Comparison of ENCODE assay signal across 15 cellular contexts in the genomic region with DNA sequence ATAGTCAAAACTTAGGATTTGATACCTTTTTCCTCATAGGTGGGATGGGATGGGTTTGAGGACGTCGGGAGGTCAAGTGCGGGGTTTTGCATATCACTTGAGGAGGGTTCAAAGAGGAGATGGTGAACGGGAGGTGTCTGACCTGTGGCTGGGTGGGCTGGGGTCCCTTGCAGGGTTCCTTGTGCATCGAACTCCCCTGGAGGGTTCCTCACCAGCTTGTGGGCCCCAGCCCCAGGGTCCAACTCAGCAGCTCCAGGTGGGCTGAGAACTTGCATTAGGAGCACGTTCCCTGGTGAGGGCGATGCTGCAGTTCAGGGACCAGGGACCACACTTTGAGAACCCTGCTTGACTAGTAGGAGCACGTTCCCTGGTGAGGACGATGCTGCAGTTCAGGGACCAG. TPM values are rescaled to one million over a fixed set of nuclear protein-coding genes. Genes with fewer than 3 reads are reported as not detected.
DNase-seq lines count a peak whose midpoint lies in the region; ATAC-seq, FAIRE-seq and TF ChIP-seq lines count a peak whose summit lies in the region.
"Had no signal": no experiment of that assay in that cellular context is flagged by ENCODE, and none has a peak within 500 bp of the region (broad histone marks: within the 10 kb centered on the region; RNA-seq: fewer than 3 reads in every experiment).

No MANE protein-coding gene starts in this region.

- H3K14ac ChIP-seq in H1 (ENCODE audit: insufficient read length): no peak overlapping the region
- peak overlapping the region; percentile 85 for H3K14ac ChIP-seq in neuronal stem cell (ENCODE audit: low read length)

- H2AFZ ChIP-seq in H1 (ENCODE audit: low read length) (no peak overlapping the region), neuronal stem cell (ENCODE audit: low read length) (no peak overlapping the region)

- H4K20me1 ChIP-seq in H1 (replicated peaks in 1 of 2; ENCODE audit: control insufficient read depth in 1 of 2, insufficient read depth in 2 of 2, low read length in 2 of 2): no peaks in the 10 kb centered on the region

- CTCF ChIA-PET in H1 (lab: Charles Lee; ENCODE audit: partially characterized antibody): interaction anchor here (0.6 to 2.8 kb wide), 14 partner anchors 8 to 298 kb away, joined by 3 to 15 read pairs (median 4); no protein-coding TSS in a partner anchor

- H3K4me1 ChIP-seq in H1 (replicated peaks in 1 of 4; ENCODE audit: control insufficient read depth in 3 of 4, insufficient read depth in 4 of 4, low read length in 3 of 4) (peaks cover 0 to 9% (median 2%) of the 10 kb centered on the region in 4 experiments; a peak in 2 of 7 replicates), neuronal stem cell (ENCODE audit: control insufficient read depth in 2 of 2, insufficient read depth in 1 of 2, low read depth in 1 of 2, low read length in 2 of 2) (peaks cover 0 to 11% of the 10 kb centered on the region in 2 donors), aorta (ENCODE audit: control insufficient read depth in 1 of 2, insufficient read depth in 2 of 2, low read length in 2 of 2) (no peaks in the 10 kb centered on the region)

- H3K18ac ChIP-seq in H1 (ENCODE audit: extremely low read depth, low read length): no peak overlapping the region
- peak overlapping the region; percentile 88 for H3K18ac ChIP-seq in neuronal stem cell (ENCODE audit: low read length)

- peaks cover 2% of the 10 kb centered on the region; the same call in 1 of the 2 replicates for H3K23me2 ChIP-seq in H1 (ENCODE audit: low read depth, low read length)

- H3K27me3 Mint-ChIP-seq in natural killer cell (ENCODE audit: low read depth in 2 of 2): no peaks in the 10 kb centered on the region
- H3K27me3 Mint-ChIP-seq in natural killer cell treated with Interleukin-12 subunit alpha and Interleukin-12 subunit beta and Interleukin-15 and Interleukin-18, amount 100 ng/mL, for 72 hours: peaks cover 0 to 4% of the 10 kb centered on the region in 2 donors

- WGBS in H1 (ENCODE audit: extremely low coverage in 1 of 2, insufficient coverage in 1 of 2, insufficient read length in 1 of 2, insufficient replicate concordance in 2 of 2, low coverage in 1 of 2, low lambda C conversion rate in 2 of 2, missing lambda C conversion rate in 1 of 2), 2 experiments: 86% methylated on average over 9 of the region's 9 CpGs; no CpG with 5 or more reads in 1 of the 2 experiments
- no CpG with 5 or more reads among the region's 9 CpGs for WGBS in neuronal stem cell (ENCODE audit: extremely low coverage in 2 of 2, insufficient read length in 2 of 2, insufficient replicate concordance in 1 of 2), 2 donors
- 87 to 88% methylated on average over 9 of the region's 9 CpGs for WGBS in aorta, 2 donors

- H3K36me3 ChIP-seq in H1 (ENCODE audit: control insufficient read depth in 2 of 4, insufficient read depth in 4 of 4, low read length in 3 of 4) (no peaks in the 10 kb centered on the region), neuronal stem cell (replicated peaks in 1 of 2; ENCODE audit: control insufficient read depth in 2 of 2, insufficient read depth in 2 of 2, low read length in 2 of 2) (no peaks in the 10 kb centered on the region), aorta (ENCODE audit: control insufficient read depth in 1 of 2, insufficient read depth in 2 of 2, low read length in 1 of 2) (no peaks in the 10 kb centered on the region)

- no peak overlapping the region for H2BK15ac ChIP-seq in H1 (ENCODE audit: low read length)
- no peak overlapping the region for H2BK15ac ChIP-seq in neuronal stem cell (ENCODE audit: low read length)

- no peak for TF ChIP-seq EP300 in H1 (IDR thresholded peaks at IDR 0.05; ENCODE audit: borderline replicate concordance in 1 of 2, low read depth in 2 of 2, low read length in 2 of 2)

- H3K23ac ChIP-seq in H1 (ENCODE audit: insufficient read length) (no peak overlapping the region), neuronal stem cell (ENCODE audit: low read depth, low read length, poor library complexity) (peak overlapping the region; percentile 29)

- no peak overlapping the region for H3K56ac ChIP-seq in H1 (replicated peaks; ENCODE audit: insufficient read length, low read depth, low read length)

- TF ChIP-seq RAD21 in H1 (IDR thresholded peaks at IDR 0.05 in 1 of 2, conservative IDR thresholded peaks at IDR 0.05 in 1 of 2; ENCODE audit: low read depth in 2 of 2, low read length in 2 of 2): no peak

- H3K9me3 Mint-ChIP-seq in natural killer cell: no peaks in the 10 kb centered on the region
- H3K9me3 Mint-ChIP-seq in natural killer cell treated with Interleukin-12 subunit alpha and Interleukin-12 subunit beta and Interleukin-15 and Interleukin-18, amount 100 ng/mL, for 72 hours: peaks cover 3% of the 10 kb centered on the region

- H3K36me3 Mint-ChIP-seq in natural killer cell: no peaks in the 10 kb centered on the region
- peaks cover 8% of the 10 kb centered on the region for H3K36me3 Mint-ChIP-seq in natural killer cell treated with Interleukin-12 subunit alpha and Interleukin-12 subunit beta and Interleukin-15 and Interleukin-18, amount 100 ng/mL, for 72 hours

- H3K27me3 ChIP-seq in H1 (replicated peaks in 1 of 4; ENCODE audit: control insufficient read depth in 3 of 4, extremely low read depth in 1 of 4, insufficient read depth in 3 of 4, low read length in 3 of 4): no peaks in the 10 kb centered on the region
- H3K27me3 ChIP-seq in neuronal stem cell (ENCODE audit: control insufficient read depth in 3 of 3, insufficient read depth in 3 of 3, low read depth in 1 of 3, low read length in 3 of 3): peaks cover 0 to 16% (median 0%) of the 10 kb centered on the region in 3 experiments
- no peaks in the 10 kb centered on the region for H3K27me3 ChIP-seq in aorta (ENCODE audit: control insufficient read depth in 1 of 2, insufficient read depth in 2 of 2, low read length in 1 of 2)

- H3K4me3 Mint-ChIP-seq in natural killer cell: peak overlapping the region; percentile 31
- H3K4me3 Mint-ChIP-seq in natural killer cell treated with Interleukin-12 subunit alpha and Interleukin-12 subunit beta and Interleukin-15 and Interleukin-18, amount 100 ng/mL, for 72 hours: no peak overlapping the region

- no peak for DNase-seq in natural killer cell
- no peak for DNase-seq in natural killer cell treated with Interleukin-12 subunit alpha and Interleukin-12 subunit beta and Interleukin-15 and Interleukin-18, amount 100 ng/mL, for 72 hours (ENCODE audit: low spot score)
- no peak for DNase-seq in H1 (ENCODE audit: low read depth in 1 of 2, low spot score in 2 of 2)
- no peak for DNase-seq in neuronal stem cell (ENCODE audit: low spot score)
- DNase-seq in aorta: peak; percentile 15 to 58
- DNase-seq in NCI-H1436 (lab: John Stamatoyannopoulos, UW): no peak
- DNase-seq in NOMO-1 treated with dmso at 0.1 percent for 144 hours (lab: John Stamatoyannopoulos, UW; ENCODE audit: unreplicated experiment): no peak
- DNase-seq: MV-4-11, NCI-H2227 treated with DMSO at 0.1 percent for 48 hours, NCI-H510A treated with DMSO at 0.1 percent for 48 hours, NCI-H774 had no signal

- H2BK5ac ChIP-seq in H1 (ENCODE audit: low read depth, low read length): 0 out of 2 replicates have a peak overlapping the region, but pooled peaks have one; percentile 44
- H2BK5ac ChIP-seq in neuronal stem cell (ENCODE audit: low read length): peak overlapping the region; percentile 88

- H3K27ac ChIP-seq in H1 (ENCODE audit: low read depth, low read length) (no peak overlapping the region), neuronal stem cell (replicated peaks; ENCODE audit: low read length) (no peak overlapping the region), aorta (ENCODE audit: low read depth in 1 of 2, low read length in 2 of 2) (no peak overlapping the region)
- H3K27ac ChIP-seq: C4-2B, KMS-11 had no signal

- POLR2A ChIA-PET in H1 (lab: Charles Lee; ENCODE audit: partially characterized antibody): interaction anchor here (0.6 to 1.3 kb wide), 2 partner anchors 36 to 45 kb away, joined by 3 read pairs; no protein-coding TSS in a partner anchor

- H3K9ac ChIP-seq in H1 (replicated peaks in 1 of 4; ENCODE audit: extremely low read depth in 1 of 4, low read depth in 3 of 4, low read length in 3 of 4): no peak overlapping the region
- peak overlapping the region; percentile 51 for H3K9ac ChIP-seq in neuronal stem cell (ENCODE audit: low read depth, low read length, poor library complexity)
- H3K9ac ChIP-seq: KMS-11 had no signal

- H2AK5ac ChIP-seq in H1 (ENCODE audit: low read depth, low read length) (peak overlapping the region; percentile 18; the same call in 1 of the 2 replicates), neuronal stem cell (ENCODE audit: low read depth, low read length) (peak overlapping the region; percentile 10)

- no peaks in the 10 kb centered on the region for H3K79me2 ChIP-seq in H1 (ENCODE audit: control insufficient read depth in 1 of 2, insufficient read depth in 2 of 2, low read length in 2 of 2)

- no peak for ATAC-seq in natural killer cell
- no peak for ATAC-seq in natural killer cell treated with Interleukin-12 subunit alpha and Interleukin-12 subunit beta and Interleukin-15 and Interleukin-18, amount 100 ng/mL, for 72 hours
- ATAC-seq in aorta (ENCODE audit: low FRiP score): no peak
- no peak for ATAC-seq in GM19452 (IDR thresholded peaks at IDR 0.05; ENCODE audit: unreplicated experiment)

- no peak overlapping the region for H3K27ac Mint-ChIP-seq in natural killer cell
- no peak overlapping the region for H3K27ac Mint-ChIP-seq in natural killer cell treated with Interleukin-12 subunit alpha and Interleukin-12 subunit beta and Interleukin-15 and Interleukin-18, amount 100 ng/mL, for 72 hours

- TF ChIP-seq POLR2A in H1 (IDR thresholded peaks at IDR 0.05; ENCODE audit: control extremely low read depth in 1 of 2, low read depth in 2 of 2, low read length in 2 of 2): no peak

- H3K4me1 Mint-ChIP-seq in natural killer cell: peaks cover 31 to 64% of the 10 kb centered on the region in 2 donors
- peaks cover 26 to 41% of the 10 kb centered on the region in 2 donors for H3K4me1 Mint-ChIP-seq in natural killer cell treated with Interleukin-12 subunit alpha and Interleukin-12 subunit beta and Interleukin-15 and Interleukin-18, amount 100 ng/mL, for 72 hours (ENCODE audit: low read depth in 2 of 2)

- no peak overlapping the region for H3K4me2 ChIP-seq in H1 (ENCODE audit: insufficient read depth in 1 of 2, low read depth in 2 of 2, low read length in 2 of 2)
- no peak overlapping the region for H3K4me2 ChIP-seq in neuronal stem cell (ENCODE audit: insufficient read depth, low read length, poor library complexity, severe bottlenecking)
- H3K4me2 ChIP-seq: KMS-11 had no signal

- FAIRE-seq in H1 (lab: Jason Lieb, UNC): no peak
- FAIRE-seq: H54 had no signal

- TF ChIP-seq CTCF in natural killer cell (IDR thresholded peaks at IDR 0.05) (no peak), H1 (IDR thresholded peaks at IDR 0.05; ENCODE audit: control extremely low read depth in 1 of 3, insufficient read depth in 1 of 3, low read depth in 1 of 3, low read length in 3 of 3) (no peak)

- H3K79me1 ChIP-seq in H1 (ENCODE audit: low read depth, low read length): no peaks in the 10 kb centered on the region
- H3K79me1 ChIP-seq in neuronal stem cell (ENCODE audit: low read depth, low read length): no peaks in the 10 kb centered on the region

- no peak overlapping the region for H2BK120ac ChIP-seq in H1 (replicated peaks; ENCODE audit: low read depth, low read length)
- H2BK120ac ChIP-seq in neuronal stem cell (ENCODE audit: low read depth, low read length): no peak overlapping the region

- no peak overlapping the region for H2BK20ac ChIP-seq in H1 (ENCODE audit: low read length)

- H4K91ac ChIP-seq in H1 (replicated peaks; ENCODE audit: insufficient read length, low read length): no peak overlapping the region
- H4K91ac ChIP-seq in neuronal stem cell (ENCODE audit: low read depth, low read length, poor library complexity): no peak overlapping the region

- no peak overlapping the region for H3K4ac ChIP-seq in H1 (replicated peaks; ENCODE audit: insufficient read length, low read depth, low read length)
- H3K4ac ChIP-seq in neuronal stem cell (ENCODE audit: low read length): no peak overlapping the region

- H2BK12ac ChIP-seq in H1 (ENCODE audit: low read depth, low read length) (peak overlapping the region; percentile 78; the same call in 1 of the 2 replicates), neuronal stem cell (ENCODE audit: low read length) (no peak overlapping the region)

- no peak overlapping the region for H4K5ac ChIP-seq in H1 (ENCODE audit: insufficient read length, low read depth, low read length)

- H3K9me3 ChIP-seq in H1 (ENCODE audit: insufficient read depth in 2 of 2, low read depth in 1 of 2, low read length in 1 of 2): peaks cover 6 to 14% of the 10 kb centered on the region in 2 experiments; a peak in 3 of 4 replicates
- peaks cover 0 to 5% of the 10 kb centered on the region in 2 donors for H3K9me3 ChIP-seq in neuronal stem cell (replicated peaks in 1 of 2; ENCODE audit: control insufficient read depth in 2 of 2, insufficient read depth in 1 of 2, low read depth in 1 of 2, low read length in 2 of 2)
- no peaks in the 10 kb centered on the region for H3K9me3 ChIP-seq in aorta (ENCODE audit: control insufficient read depth, low read length)

- intact Hi-C loops in natural killer cell (cut with micrococcal nuclease): loop anchor here (10.0 kb wide), 3 partner anchors 98 to 548 kb away; partner anchors contain the start of genes ITGB2 and TRAPPC10
- intact Hi-C loops in aorta (cut with DNase I): no loop called here

- H4K8ac ChIP-seq in H1 (ENCODE audit: extremely low read depth, insufficient read depth, low read length) (no peak overlapping the region; the same call in 1 of the 2 replicates), neuronal stem cell (ENCODE audit: low read depth, low read length) (no peak overlapping the region)

- no peak overlapping the region for H3K4me3 ChIP-seq in H1 (ENCODE audit: extremely low read depth in 1 of 4, insufficient read depth in 2 of 4, low read depth in 3 of 4, low read length in 4 of 4)
- no peak overlapping the region for H3K4me3 ChIP-seq in neuronal stem cell (ENCODE audit: low read length in 2 of 2)
- H3K4me3 ChIP-seq in aorta (ENCODE audit: low read length in 2 of 2): no peak overlapping the region

RNA-seq across cellular contexts. Expression of gene TRPM2, which starts 23.2 kb away (rescaled TPM):
- total RNA-seq in natural killer cell (10 to 100 TPM; 21.7 to 70.5 (median 25.2) TPM), aorta (10 to 100 TPM in 1 of 2 donors, 1 to 10 TPM in 1; 7.0 to 15.8 TPM)
- 10 to 100 TPM; 14.7 to 15.8 TPM for total RNA-seq in natural killer cell treated with Interleukin-12 subunit alpha and Interleukin-12 subunit beta and Interleukin-15 and Interleukin-18, amount 100 ng/mL, for 72 hours
- total RNA-seq in H1 (2021; fragmentation: NEBNext Ultra II Directional; extraction: Animal tissue kit (Norgen Biotek cat#: 25700)): 0.28 and 0.36 TPM in 2 replicates
- polyA plus RNA-seq in H1 (2011; rRNA removed) (0.17 and 0.27 TPM in 2 replicates), aorta (1 to 10 TPM; 2.2 to 4.9 TPM)
- 0.27 TPM for polyA plus RNA-seq in H1 (2011; cell fraction: cytosol; rRNA removed)
- 0.64 TPM for polyA plus RNA-seq in H1 (2011; cell fraction: nucleus; rRNA removed)
- polyA plus RNA-seq in H1 (2012, experiment 1 of 2): 0.13 to 0.59 TPM (median 0.25 TPM) in 4 replicates
- 0.10 TPM for polyA plus RNA-seq in H1 (2012, experiment 2 of 2)
- polyA plus RNA-seq in H1 (2013, experiment 1 of 2): 0.30 TPM
- polyA plus RNA-seq in H1 (2013, experiment 2 of 2): 0.15 TPM
- 0.17 and 0.22 TPM in 2 replicates for polyA minus RNA-seq in H1 (2011; rRNA and poly(A)+ RNA removed)
- 1.5 TPM for polyA minus RNA-seq in H1 (2011; cell fraction: cytosol; rRNA and poly(A)+ RNA removed)
- polyA minus RNA-seq in H1 (2011; cell fraction: nucleus; rRNA and poly(A)+ RNA removed): 1.2 TPM
- polyA plus RNA-seq in neuronal stem cell (2013, experiment 1 of 2): 0.03 TPM
- polyA plus RNA-seq in neuronal stem cell (2013, experiment 2 of 2): 0.03 TPM

RNA-seq across cellular contexts. Expression of gene CFAP410, which starts 37.4 kb away (rescaled TPM):
- total RNA-seq in natural killer cell (10 to 100 TPM; 43.6 to 47.4 (median 46.7) TPM), aorta (10 to 100 TPM; 19.4 to 20.9 TPM)
- total RNA-seq in natural killer cell treated with Interleukin-12 subunit alpha and Interleukin-12 subunit beta and Interleukin-15 and Interleukin-18, amount 100 ng/mL, for 72 hours: 10 to 100 TPM; 19.6 to 28.4 TPM
- total RNA-seq in H1 (2021; fragmentation: NEBNext Ultra II Directional; extraction: Animal tissue kit (Norgen Biotek cat#: 25700)): 10.6 and 11.6 TPM in 2 replicates
- polyA plus RNA-seq in H1 (2011; rRNA removed) (12.0 and 20.5 TPM in 2 replicates), aorta (100 to 1,000 TPM in 1 of 2 donors, 10 to 100 TPM in 1; 26.2 to 121 TPM)
- 14.8 TPM for polyA plus RNA-seq in H1 (2011; cell fraction: cytosol; rRNA removed)
- polyA plus RNA-seq in H1 (2011; cell fraction: nucleus; rRNA removed): 59.6 TPM
- polyA plus RNA-seq in H1 (2012, experiment 1 of 2): 6.5 to 11.7 TPM (median 11.0 TPM) in 4 replicates
- polyA plus RNA-seq in H1 (2012, experiment 2 of 2): 5.2 TPM
- 9.3 TPM for polyA plus RNA-seq in H1 (2013, experiment 1 of 2)
- 7.4 TPM for polyA plus RNA-seq in H1 (2013, experiment 2 of 2)
- polyA minus RNA-seq in H1 (2011; rRNA and poly(A)+ RNA removed): 2.4 and 2.6 TPM in 2 replicates
- 4.1 TPM for polyA minus RNA-seq in H1 (2011; cell fraction: cytosol; rRNA and poly(A)+ RNA removed)
- 7.8 TPM for polyA minus RNA-seq in H1 (2011; cell fraction: nucleus; rRNA and poly(A)+ RNA removed)
- 13.0 TPM for polyA plus RNA-seq in neuronal stem cell (2013, experiment 1 of 2)
- polyA plus RNA-seq in neuronal stem cell (2013, experiment 2 of 2): 12.0 TPM

Comparison
In these comparisons a context has a peak if more than half of its experiments do, and no peak if none do; other contexts are left out.
1. DNase-seq: peak in aorta (2 of 2); none in natural killer cell (single experiment), natural killer cell treated with Interleukin-12 subunit alpha and Interleukin-12 subunit beta and Interleukin-15 and Interleukin-18, amount 100 ng/mL, for 72 hours (single experiment), H1 (0 of 2), neuronal stem cell (single experiment), NCI-H1436 (single experiment) and NOMO-1 treated with dmso at 0.1 percent for 144 hours (single experiment).